ENCODE assay signal across 8 cellular contexts in the genomic region with DNA sequence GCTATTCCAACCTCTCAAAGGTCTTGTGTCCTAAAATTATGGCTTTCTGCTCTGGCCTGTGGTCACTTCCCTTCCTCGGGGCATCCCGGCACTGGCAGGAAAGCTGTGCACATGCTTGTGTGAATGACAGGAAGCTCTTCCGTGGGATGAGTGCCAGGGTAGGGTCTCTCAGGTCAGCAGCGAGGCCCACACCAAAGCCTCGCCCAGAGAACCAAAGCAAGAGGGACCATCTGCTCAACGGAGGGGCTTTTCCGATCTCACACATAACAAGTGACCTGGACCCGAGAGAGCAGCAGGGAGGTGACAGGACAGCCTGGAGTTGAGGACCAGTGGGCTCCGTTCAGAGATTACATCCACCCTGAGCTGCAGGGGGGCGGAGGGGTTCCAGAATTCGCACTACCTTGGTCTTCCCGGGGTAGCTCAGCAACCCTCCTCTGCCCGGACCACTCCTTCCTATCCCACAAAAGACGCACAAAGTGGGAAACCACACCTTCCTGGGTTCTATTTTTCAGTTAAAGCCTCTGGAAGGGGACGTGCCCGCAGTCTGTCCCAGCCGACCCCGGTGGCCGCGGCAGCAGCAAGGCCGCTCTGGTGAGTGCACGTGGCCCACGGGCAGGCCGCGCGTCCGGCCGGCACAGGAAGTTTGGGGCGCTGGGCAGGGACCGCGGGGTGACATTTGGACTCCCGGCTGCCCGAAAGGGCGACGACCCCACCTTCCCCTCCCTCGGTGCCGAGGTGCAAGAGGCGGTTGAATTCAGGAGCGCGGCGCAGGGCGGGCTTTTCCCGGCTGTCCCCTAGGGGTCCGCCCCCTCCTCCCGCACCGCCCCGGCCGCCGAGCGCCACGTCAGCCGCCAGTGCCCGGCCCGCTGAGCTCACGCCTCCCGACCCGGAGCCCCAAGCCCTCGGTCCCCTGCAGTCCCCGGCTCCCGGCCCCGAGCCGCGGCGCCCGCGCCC. TPM values are rescaled to one million over a fixed set of nuclear protein-coding genes. Genes with fewer than 3 reads are reported as not detected.
DNase-seq lines count a peak whose midpoint lies in the region; ATAC-seq and TF ChIP-seq lines count a peak whose summit lies in the region.

No MANE protein-coding gene starts in this region.

- no peaks in the 10 kb centered on the region for H3K9me3 Mint-ChIP-seq in activated naive CD8-positive, alpha-beta T cell treated with anti-CD3 and anti-CD28 coated beads, Interleukin-2, amount 50 U/mL, for 24 hours

- peaks cover 23% of the 10 kb centered on the region for H3K4me1 Mint-ChIP-seq in activated naive CD8-positive, alpha-beta T cell treated with anti-CD3 and anti-CD28 coated beads, Interleukin-2, amount 50 U/mL, for 24 hours

- H3K27me3 ChIP-seq in right atrium auricular region, result no peaks in the 10 kb centered on the region

- H3K27me3 Mint-ChIP-seq in activated naive CD8-positive, alpha-beta T cell treated with anti-CD3 and anti-CD28 coated beads, Interleukin-2, amount 50 U/mL, for 24 hours, result no peaks in the 10 kb centered on the region

- peak overlapping the region; percentile 74 to 79 for H3K4me3 ChIP-seq in right atrium auricular region

- peak overlapping the region; percentile 59 to 65 for H3K27ac ChIP-seq in right atrium auricular region

- H3K36me3 ChIP-seq in right atrium auricular region, result peaks cover under 1% of the 10 kb centered on the region

- H3K4me3 Mint-ChIP-seq in activated naive CD8-positive, alpha-beta T cell treated with anti-CD3 and anti-CD28 coated beads, Interleukin-2, amount 50 U/mL, for 24 hours, result peak overlapping the region; percentile 91

- ATAC-seq in GM18498 (IDR thresholded peaks at IDR 0.05; ENCODE audit: unreplicated experiment) (peak; percentile 38), HG03097 (IDR thresholded peaks at IDR 0.05; ENCODE audit: low FRiP score, unreplicated experiment) (peak; percentile 26)
- peak; percentile 55 for ATAC-seq in activated naive CD8-positive, alpha-beta T cell treated with anti-CD3 and anti-CD28 coated beads, Interleukin-2, amount 50 U/mL, for 24 hours

- no peak for TF ChIP-seq CTCF in right atrium auricular region (IDR thresholded peaks at IDR 0.05)

- peaks cover 0 to 36% of the 10 kb centered on the region in 2 donors for H3K4me1 ChIP-seq in right atrium auricular region

- no peaks in the 10 kb centered on the region for H3K9me3 ChIP-seq in right atrium auricular region

- H3K36me3 Mint-ChIP-seq in activated naive CD8-positive, alpha-beta T cell treated with anti-CD3 and anti-CD28 coated beads, Interleukin-2, amount 50 U/mL, for 24 hours (ENCODE audit: low read depth), result peaks cover 17% of the 10 kb centered on the region

- H3K27ac Mint-ChIP-seq in activated naive CD8-positive, alpha-beta T cell treated with anti-CD3 and anti-CD28 coated beads, Interleukin-2, amount 50 U/mL, for 24 hours, result peak overlapping the region; percentile 80

- DNase-seq in AG08396 (ENCODE audit: low spot score), result peak; percentile 84
- DNase-seq in RPMI7951 (ENCODE audit: low read depth), result peak; percentile 59
- peak; percentile 67 for DNase-seq in activated naive CD8-positive, alpha-beta T cell treated with anti-CD3 and anti-CD28 coated beads, Interleukin-2, amount 50 U/mL, for 24 hours
- DNase-seq in right atrium auricular region (ENCODE audit: low spot score), result no peak
- peak; percentile 80 for DNase-seq in retina
- no peak for DNase-seq in MV-4-11 (lab: John Stamatoyannopoulos, UW)

RNA-seq across cellular contexts. Expression of gene TXNDC5, which starts 1.0 kb away (rescaled TPM):
- total RNA-seq in RPMI7951 (2014; rRNA removed; shearing (Covaris generic)), result 390 and 442 TPM in 2 replicates
- total RNA-seq in right atrium auricular region, result 10 to 100 TPM; 71.3 to 82.0 TPM

Comparison
In these comparisons a context has a peak if more than half of its experiments do, and no peak if none do; other contexts are left out.
1. DNase-seq: peak in AG08396 (single experiment), RPMI7951 (single experiment), activated naive CD8-positive, alpha-beta T cell treated with anti-CD3 and anti-CD28 coated beads, Interleukin-2, amount 50 U/mL, for 24 hours (single experiment) and retina (single experiment); none in right atrium auricular region (single experiment) and MV-4-11 (single experiment).
2. Peak in every context shown above with its lines, with median percentiles within 50 percentile points of each other: ATAC-seq.